ENCODE assay signal across 10 cellular contexts in genomic region chr14:61512026-61512425, GRCh38.
DNase-seq lines count a peak whose midpoint lies in the region; ATAC-seq and TF ChIP-seq lines count a peak whose summit lies in the region.
"Had no signal": no experiment of that assay in that cellular context is flagged by ENCODE, and none has a peak within 500 bp of the region (broad histone marks: within the 10 kb centered on the region; RNA-seq: fewer than 3 reads in every experiment).

No MANE protein-coding gene starts in this region.

- H3K4me1 Mint-ChIP-seq in CD14-positive monocyte, result peaks cover 32% of the 10 kb centered on the region
- peaks cover 86% of the 10 kb centered on the region for H3K4me1 Mint-ChIP-seq in central memory CD8-positive, alpha-beta T cell
- peaks cover 28 to 48% (median 33%) of the 10 kb centered on the region in 3 donors for H3K4me1 Mint-ChIP-seq in naive B cell

- no peak for TF ChIP-seq CTCF in CD14-positive monocyte (IDR thresholded peaks at IDR 0.05)
- no peak for TF ChIP-seq CTCF in OCI-LY7 (conservative IDR thresholded peaks at IDR 0.05; ENCODE audit: low read length)

- H3K27me3 Mint-ChIP-seq in CD14-positive monocyte (ENCODE audit: low read depth in 3 of 3), result no peaks in the 10 kb centered on the region
- H3K27me3 Mint-ChIP-seq in central memory CD8-positive, alpha-beta T cell, result no peaks in the 10 kb centered on the region
- no peaks in the 10 kb centered on the region for H3K27me3 Mint-ChIP-seq in naive B cell

- no peaks in the 10 kb centered on the region for H4K20me1 ChIP-seq in OCI-LY7 (ENCODE audit: insufficient read depth, low read length)

- H3K9me3 Mint-ChIP-seq in CD14-positive monocyte (no peaks in the 10 kb centered on the region), naive B cell (no peaks in the 10 kb centered on the region)
- no peaks in the 10 kb centered on the region for H3K9me3 Mint-ChIP-seq in central memory CD8-positive, alpha-beta T cell

- intact Hi-C loops in CD14-positive monocyte (cut with micrococcal nuclease) (no loop called here), OCI-LY7 (cut with micrococcal nuclease; ENCODE audit: unreplicated experiment) (no loop called here)

- no peaks in the 10 kb centered on the region for H3K9me3 ChIP-seq in OCI-LY7 (ENCODE audit: low read length)

- no peaks in the 10 kb centered on the region for H3K36me3 ChIP-seq in OCI-LY7 (ENCODE audit: insufficient read depth, low read length)

- peak overlapping the region; percentile 45 for H3K4me2 ChIP-seq in OCI-LY7 (ENCODE audit: low read length)

- no peak for ATAC-seq in central memory CD8-positive, alpha-beta T cell (replicated peaks; ENCODE audit: extremely low read depth, poor library complexity, severe bottlenecking)
- no peak for ATAC-seq in naive B cell (ENCODE audit: low read depth in 2 of 2)
- no peak for ATAC-seq in HG03045 (IDR thresholded peaks at IDR 0.05; ENCODE audit: unreplicated experiment)

- peaks cover 8 to 12% of the 10 kb centered on the region in 2 donors for H3K36me3 Mint-ChIP-seq in CD14-positive monocyte
- peaks cover 81% of the 10 kb centered on the region for H3K36me3 Mint-ChIP-seq in central memory CD8-positive, alpha-beta T cell (ENCODE audit: insufficient read depth)
- H3K36me3 Mint-ChIP-seq in naive B cell, result no peaks in the 10 kb centered on the region

- peaks cover 48% of the 10 kb centered on the region for H3K4me1 ChIP-seq in OCI-LY7 (ENCODE audit: insufficient read depth, low read length, poor library complexity, severe bottlenecking)

- POLR2A ChIA-PET in OCI-LY7 (lab: Charles Lee), result interaction anchor here (0.7 to 2.6 kb wide), 11 partner anchors 8 to 234 kb away, joined by 3 to 10 read pairs (median 3); no protein-coding TSS in a partner anchor

- H3K79me2 ChIP-seq in OCI-LY7 (ENCODE audit: insufficient read depth, low read depth, low read length), result no peaks in the 10 kb centered on the region

- H3K27ac ChIP-seq in OCI-LY7 (ENCODE audit: low read depth, low read length, poor library complexity, severe bottlenecking), result no peak overlapping the region

- peak overlapping the region; percentile 90 for H2AFZ ChIP-seq in OCI-LY7 (ENCODE audit: low read length)

- DNase-seq in CD14-positive monocyte (ENCODE audit: low spot score), result no peak
- peak; percentile 55 for DNase-seq in OCI-LY7 (ENCODE audit: low spot score)
- no peak for DNase-seq in central memory CD8-positive, alpha-beta T cell (ENCODE audit: low spot score in 2 of 2)
- DNase-seq in naive B cell, result no peak
- DNase-seq in DMS 273 (lab: John Stamatoyannopoulos, UW; ENCODE audit: unreplicated experiment), result no peak
- no peak for DNase-seq in activated CD8-positive, alpha-beta memory T cell treated with anti-CD3 and anti-CD28 coated beads for 24 hours
- no peak for DNase-seq in NCI-H128 (lab: John Stamatoyannopoulos, UW; ENCODE audit: unreplicated experiment)
- DNase-seq: NCI-H1092 treated with DMSO at 0.1 percent for 48 hours, SHP77 had no signal

- H3K27ac Mint-ChIP-seq in CD14-positive monocyte (peak overlapping the region in 4 of 7 donors; percentile 24 to 69 (median 35)), naive B cell (peak overlapping the region in 4 of 6 donors; percentile 38 to 92 (median 85))
- H3K27ac Mint-ChIP-seq in central memory CD8-positive, alpha-beta T cell (ENCODE audit: low read depth), result peak overlapping the region; percentile 80

- H3K4me3 Mint-ChIP-seq in CD14-positive monocyte (no peak overlapping the region), naive B cell (peak overlapping the region in 2 of 8 donors; percentile 10 to 30)
- H3K4me3 Mint-ChIP-seq in central memory CD8-positive, alpha-beta T cell, result no peak overlapping the region

- H3K9me2 ChIP-seq in OCI-LY7 (ENCODE audit: insufficient read depth, low read length), result no peaks in the 10 kb centered on the region

- CTCF ChIA-PET in OCI-LY7 (lab: Charles Lee; ENCODE audit: unreplicated experiment), result no interaction called here

- H3K4me3 ChIP-seq in OCI-LY7 (ENCODE audit: low read depth, low read length, poor library complexity, severe bottlenecking), result no peak overlapping the region

- BruUV-seq in OCI-LY7 (replicated peaks; lab: Mats Ljungman, UMichigan), result no TSS peak

Comparison
In these comparisons a context has a peak if more than half of its experiments do, and no peak if none do; other contexts are left out.
1. H3K27ac Mint-ChIP-seq: peak in every context shown above with its lines; median percentile 85 in naive B cell; 80 in central memory CD8-positive, alpha-beta T cell; 35 in CD14-positive monocyte.